1 cellular context compared by ENCODE assay signal in the genomic region with DNA sequence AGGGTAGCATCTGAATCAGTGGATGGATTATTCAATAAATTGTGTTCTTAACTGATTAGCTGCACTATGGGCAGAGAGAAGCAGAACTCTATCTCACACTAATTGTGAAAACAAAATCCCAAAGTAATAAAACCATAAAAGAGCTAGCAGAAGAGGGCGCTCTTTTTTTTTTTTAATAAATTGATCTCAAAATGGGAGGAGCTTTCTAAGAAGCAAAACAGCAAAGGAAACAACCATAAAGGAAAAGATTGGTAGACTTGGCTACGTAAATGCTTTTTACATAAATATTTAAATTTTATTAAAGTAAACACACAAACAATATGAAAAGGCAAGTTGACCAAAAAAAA.
TF ChIP-seq lines count a peak whose summit lies in the region.

No MANE protein-coding gene starts in this region.

TF ChIP-seq in HepG2, 621 proteins besides CTCF, POLR2A, EP300 and RAD21:
- TF ChIP-seq ARID3A (IDR thresholded peaks at IDR 0.05; ENCODE audit: low read depth, low read length): peak; percentile 75
- TF ChIP-seq SMC3 (IDR thresholded peaks at IDR 0.05; ENCODE audit: low read length): peak; percentile 12; the same call in 1 of the 2 replicates
- TF ChIP-seq ZNF570 (CRISPR knock-in tag; IDR thresholded peaks at IDR 0.05; ENCODE audit: borderline replicate concordance): no peak
- no peak for TF ChIP-seq IRX3 (CRISPR knock-in tag; IDR thresholded peaks at IDR 0.05; ENCODE audit: borderline replicate concordance, low read depth)
- 0 out of 2 replicates have a peak, but pooled peaks have one; percentile 19 for TF ChIP-seq ZNF362 (CRISPR knock-in tag; IDR thresholded peaks at IDR 0.05; ENCODE audit: borderline replicate concordance)
